In the genomic region with DNA sequence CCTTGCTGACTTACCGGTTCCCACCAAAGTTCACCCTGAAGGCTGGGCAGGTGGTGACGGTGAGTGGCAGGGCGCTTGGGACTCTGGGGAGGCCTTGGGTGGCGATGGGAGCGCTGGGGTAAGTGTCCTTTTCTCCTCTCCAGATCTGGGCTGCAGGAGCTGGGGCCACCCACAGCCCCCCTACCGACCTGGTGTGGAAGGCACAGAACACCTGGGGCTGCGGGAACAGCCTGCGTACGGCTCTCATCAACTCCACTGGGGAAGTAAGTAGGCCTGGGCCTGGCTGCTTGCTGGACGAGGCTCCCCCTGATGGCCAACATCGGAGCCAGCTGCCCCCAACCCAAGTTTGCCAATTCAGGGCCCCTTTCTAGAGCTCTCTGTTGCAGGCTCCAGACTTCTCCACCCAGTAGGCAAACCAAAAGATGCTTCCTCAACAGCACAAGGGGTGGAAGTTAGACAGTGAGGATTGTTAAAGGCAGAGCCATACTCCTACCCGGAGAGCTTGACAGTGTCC, we compare ENCODE assay signal across 18 cellular contexts. TPM values are rescaled to one million over a fixed set of nuclear protein-coding genes. Genes with fewer than 3 reads are reported as not detected.
DNase-seq lines count a peak whose midpoint lies in the region; FAIRE-seq and TF ChIP-seq lines count a peak whose summit lies in the region.
"Had no signal": no experiment of that assay in that cellular context is flagged by ENCODE, and none has a peak within 500 bp of the region (broad histone marks: within the 10 kb centered on the region; RNA-seq: fewer than 3 reads in every experiment).

No MANE protein-coding gene starts in this region.

- POLR2A ChIA-PET in AG04450 (lab: Yijun Ruan, JAX) (no interaction called here), MCF 10A (lab: Yijun Ruan, JAX) (interaction anchor here (0.9 to 1.4 kb wide), 2 partner anchors 9 to 34 kb away, joined by 3 to 4 read pairs; no protein-coding TSS in a partner anchor)

- H3K27me3 ChIP-seq in AG04450 (ENCODE audit: control insufficient read depth, insufficient read depth, low read length) (no peaks in the 10 kb centered on the region), hepatocyte (no peaks in the 10 kb centered on the region)
- H3K27me3 ChIP-seq: left lung, MG63, vagina had no signal

- H3K27ac Mint-ChIP-seq in MCF 10A (ENCODE audit: low read depth, unreplicated experiment), result no peak overlapping the region
- H3K27ac Mint-ChIP-seq in activated T-helper 2 cell treated with anti-CD3 and anti-CD28 coated beads, Interferon-gamma antibody, Interleukin-2, Interleukin-4, amounts not matched to agents 10 μg/mL and 5 μg/mL and 100 μg/mL, durations not matched to agents 14 hours and 24 hours and 36 hours, result no peak overlapping the region

- H3K36me3 ChIP-seq in hepatocyte (replicated peaks; ENCODE audit: insufficient read depth, low read depth), result no peaks in the 10 kb centered on the region

- peaks cover 99% of the 10 kb centered on the region for H3K36me3 Mint-ChIP-seq in MCF 10A (ENCODE audit: insufficient read depth, unreplicated experiment)
- peaks cover 49% of the 10 kb centered on the region for H3K36me3 Mint-ChIP-seq in activated T-helper 2 cell treated with anti-CD3 and anti-CD28 coated beads, Interferon-gamma antibody, Interleukin-2, Interleukin-4, amounts not matched to agents 10 μg/mL and 5 μg/mL and 100 μg/mL, durations not matched to agents 14 hours and 24 hours and 36 hours (ENCODE audit: low read depth)

- no peaks in the 10 kb centered on the region for H4K20me1 ChIP-seq in hepatocyte (ENCODE audit: insufficient read depth, poor library complexity, severe bottlenecking)

- intact Hi-C loops in MCF 10A (cut with micrococcal nuclease), result no loop called here
- intact Hi-C loops in activated T-helper 2 cell treated with anti-CD3 and anti-CD28 coated beads, Interferon-gamma antibody, Interleukin-2, Interleukin-4, amounts not matched to agents 10 μg/mL and 5 μg/mL and 100 μg/mL, durations not matched to agents 14 hours and 24 hours and 36 hours (cut with micrococcal nuclease), result no loop called here

- no peak overlapping the region for H3K4me2 ChIP-seq in hepatocyte

- no peaks in the 10 kb centered on the region for H3K9me2 ChIP-seq in hepatocyte (replicated peaks; ENCODE audit: insufficient read depth)

- no peaks in the 10 kb centered on the region for H3K4me1 ChIP-seq in hepatocyte (ENCODE audit: insufficient read depth)
- H3K4me1 ChIP-seq: left lung had no signal

- H3K9me3 Mint-ChIP-seq in MCF 10A (ENCODE audit: unreplicated experiment), result no peaks in the 10 kb centered on the region
- no peaks in the 10 kb centered on the region for H3K9me3 Mint-ChIP-seq in activated T-helper 2 cell treated with anti-CD3 and anti-CD28 coated beads, Interferon-gamma antibody, Interleukin-2, Interleukin-4, amounts not matched to agents 10 μg/mL and 5 μg/mL and 100 μg/mL, durations not matched to agents 14 hours and 24 hours and 36 hours

- H3K27ac ChIP-seq in AG04450 (ENCODE audit: low read depth, low read length), result no peak overlapping the region
- no peak overlapping the region for H3K27ac ChIP-seq in hepatocyte
- H3K27ac ChIP-seq: left lung, spleen, vagina had no signal

- 81% methylated on average over 12 of the region's 12 CpGs for WGBS in hepatocyte (ENCODE audit: low lambda C conversion rate, missing lambda C conversion rate)

- H3K27me3 Mint-ChIP-seq in MCF 10A (ENCODE audit: insufficient read depth, unreplicated experiment), result no peaks in the 10 kb centered on the region
- H3K27me3 Mint-ChIP-seq in activated T-helper 2 cell treated with anti-CD3 and anti-CD28 coated beads, Interferon-gamma antibody, Interleukin-2, Interleukin-4, amounts not matched to agents 10 μg/mL and 5 μg/mL and 100 μg/mL, durations not matched to agents 14 hours and 24 hours and 36 hours (ENCODE audit: low read depth), result no peaks in the 10 kb centered on the region

- no peaks in the 10 kb centered on the region; the same call in 1 of the 2 replicates for H3K9me3 ChIP-seq in AG04450 (ENCODE audit: control insufficient read depth, insufficient read depth, low read length)
- H3K9me3 ChIP-seq in hepatocyte (ENCODE audit: low read depth), result no peaks in the 10 kb centered on the region
- H3K9me3 ChIP-seq: left lung, MG63, spleen, vagina had no signal

- BruUV-seq in MCF 10A (replicated peaks; lab: Mats Ljungman, UMichigan), result TSS peak; percentile 25

- no peak overlapping the region for H3K4me3 Mint-ChIP-seq in MCF 10A (ENCODE audit: unreplicated experiment)
- no peak overlapping the region for H3K4me3 Mint-ChIP-seq in activated T-helper 2 cell treated with anti-CD3 and anti-CD28 coated beads, Interferon-gamma antibody, Interleukin-2, Interleukin-4, amounts not matched to agents 10 μg/mL and 5 μg/mL and 100 μg/mL, durations not matched to agents 14 hours and 24 hours and 36 hours (ENCODE audit: low read depth)

- no peak overlapping the region for H2AFZ ChIP-seq in hepatocyte

- TF ChIP-seq CTCF in AG04450 (IDR thresholded peaks at IDR 0.05; ENCODE audit: low read depth, low read length) (peak; percentile 23; the same call in 1 of the 2 replicates), HFF-Myc (IDR thresholded peaks at IDR 0.05; ENCODE audit: low read depth, low read length, missing control alignments) (peak; percentile 37), MCF 10A (IDR thresholded peaks at IDR 0.05; ENCODE audit: unreplicated experiment) (peak; percentile 10), hepatocyte (IDR thresholded peaks at IDR 0.05; ENCODE audit: poor library complexity) (peak; percentile 13)

- peaks cover 7% of the 10 kb centered on the region for H3K79me2 ChIP-seq in hepatocyte

- FAIRE-seq in HTR-8/SVneo (lab: Jason Lieb, UNC), result no peak

- H3K4me3 ChIP-seq in AG04450 (ENCODE audit: low read depth, low read length) (no peak overlapping the region), HFF-Myc (replicated peaks; ENCODE audit: low read depth, low read length) (no peak overlapping the region), hepatocyte (no peak overlapping the region)
- H3K4me3 ChIP-seq: left lung, MG63, spleen, vagina had no signal

- CTCF ChIA-PET in AG04450 (lab: Charles Lee) (interaction anchor here (1.1 to 32.7 kb wide), 2 partner anchors 39 to 88 kb away, joined by 3 to 682 read pairs; no protein-coding TSS in a partner anchor), MCF 10A (lab: Yijun Ruan, JAX) (interaction anchor here (0.6 to 46.2 kb wide), 5 partner anchors 8 to 156 kb away, joined by 3 to 1892 read pairs (median 4); a partner anchor contains a TSS)

- peaks cover 6% of the 10 kb centered on the region for H3K4me1 Mint-ChIP-seq in MCF 10A (ENCODE audit: insufficient read depth, unreplicated experiment)
- peaks cover 2% of the 10 kb centered on the region for H3K4me1 Mint-ChIP-seq in activated T-helper 2 cell treated with anti-CD3 and anti-CD28 coated beads, Interferon-gamma antibody, Interleukin-2, Interleukin-4, amounts not matched to agents 10 μg/mL and 5 μg/mL and 100 μg/mL, durations not matched to agents 14 hours and 24 hours and 36 hours (ENCODE audit: low read depth)

- DNase-seq in AG04450 (ENCODE audit: low read depth, low spot score) (no peak), HFF-Myc (ENCODE audit: extremely low read depth, low read depth) (no peak), MCF 10A (ENCODE audit: unreplicated experiment) (no peak), hepatocyte (ENCODE audit: low spot score) (no peak), NCI-H2081 (lab: John Stamatoyannopoulos, UW) (no peak), HTR-8/SVneo (ENCODE audit: insufficient read length, low spot score) (no peak), HCEC 1CT (no peak)
- no peak for DNase-seq in activated T-helper 2 cell treated with anti-CD3 and anti-CD28 coated beads, Interferon-gamma antibody, Interleukin-2, Interleukin-4, amounts not matched to agents 10 μg/mL and 5 μg/mL and 100 μg/mL, durations not matched to agents 14 hours and 24 hours and 36 hours (ENCODE audit: low spot score)
- DNase-seq: cortex of kidney; left lung; MG63; NCI-H187 treated with DMSO at 0.1 percent for 48 hours; NCI-H510A; posterior cingulate gyrus; spleen; stimulated activated naive CD8-positive, alpha-beta T cell treated with anti-CD3 and anti-CD28 coated beads, Interleukin-15, Interleukin-2, amounts not matched to agents 100 U/mL and 50 U/mL, for 24 hours had no signal

RNA-seq across cellular contexts. Expression of a gene that starts 16.4 kb away (rescaled TPM):
- polyA plus RNA-seq in AG04450 (2011; rRNA removed), result 0.58 and 0.60 TPM in 2 replicates
- 0.56 and 1.1 TPM in 2 replicates for polyA minus RNA-seq in AG04450 (2011; rRNA and poly(A)+ RNA removed)
- 1.5 and 4.7 TPM in 2 replicates for total RNA-seq in MCF 10A (2022)
- 1.4 and 2.1 TPM in 2 replicates for total RNA-seq in hepatocyte
- polyA plus RNA-seq in hepatocyte, result 1.3 and 2.6 TPM in 2 replicates
- total RNA-seq in activated T-helper 2 cell treated with anti-CD3 and anti-CD28 coated beads, Interferon-gamma antibody, Interleukin-2, Interleukin-4, amounts not matched to agents 10 μg/mL and 5 μg/mL and 100 μg/mL, durations not matched to agents 14 hours and 24 hours and 36 hours, result 128 and 132 TPM in 2 replicates
- total RNA-seq: HT1080 had no signal

RNA-seq across cellular contexts. Expression of a gene that starts 22.5 kb away (rescaled TPM):
- polyA plus RNA-seq in AG04450 (2011; rRNA removed) (365 and 382 TPM in 2 replicates), hepatocyte (345 and 402 TPM in 2 replicates)
- 379 and 407 TPM in 2 replicates for polyA minus RNA-seq in AG04450 (2011; rRNA and poly(A)+ RNA removed)
- total RNA-seq in MCF 10A (2022) (620 and 716 TPM in 2 replicates), hepatocyte (161 and 208 TPM in 2 replicates)
- 246 and 247 TPM in 2 replicates for total RNA-seq in activated T-helper 2 cell treated with anti-CD3 and anti-CD28 coated beads, Interferon-gamma antibody, Interleukin-2, Interleukin-4, amounts not matched to agents 10 μg/mL and 5 μg/mL and 100 μg/mL, durations not matched to agents 14 hours and 24 hours and 36 hours

RNA-seq across cellular contexts. Expression of a gene that starts 54.8 kb away (rescaled TPM):
- polyA plus RNA-seq in AG04450 (2011; rRNA removed) (11.8 and 14.6 TPM in 2 replicates), hepatocyte (9.3 and 10.8 TPM in 2 replicates)
- polyA minus RNA-seq in AG04450 (2011; rRNA and poly(A)+ RNA removed), result 13.9 and 14.3 TPM in 2 replicates
- total RNA-seq in MCF 10A (2022) (0.88 and 0.91 TPM in 2 replicates), hepatocyte (11.0 and 12.0 TPM in 2 replicates)
- 1.2 and 1.6 TPM in 2 replicates for total RNA-seq in activated T-helper 2 cell treated with anti-CD3 and anti-CD28 coated beads, Interferon-gamma antibody, Interleukin-2, Interleukin-4, amounts not matched to agents 10 μg/mL and 5 μg/mL and 100 μg/mL, durations not matched to agents 14 hours and 24 hours and 36 hours

RNA-seq across cellular contexts. Expression of a gene that starts 56.9 kb away (rescaled TPM):
- polyA plus RNA-seq in AG04450 (2011; rRNA removed), result 24.1 TPM in 2 replicates
- polyA minus RNA-seq in AG04450 (2011; rRNA and poly(A)+ RNA removed), result 24.6 and 25.0 TPM in 2 replicates
- 28.7 and 32.3 TPM in 2 replicates for total RNA-seq in MCF 10A (2022)
- 16.9 TPM in 2 replicates for total RNA-seq in hepatocyte
- 18.1 and 19.3 TPM in 2 replicates for polyA plus RNA-seq in hepatocyte
- 62.6 and 63.7 TPM in 2 replicates for total RNA-seq in activated T-helper 2 cell treated with anti-CD3 and anti-CD28 coated beads, Interferon-gamma antibody, Interleukin-2, Interleukin-4, amounts not matched to agents 10 μg/mL and 5 μg/mL and 100 μg/mL, durations not matched to agents 14 hours and 24 hours and 36 hours

Comparison
In these comparisons a context has a peak if more than half of its experiments do, and no peak if none do; other contexts are left out.
1. RNA of a gene that starts 16.4 kb away (total RNA-seq): 128 to 132 TPM in activated T-helper 2 cell treated with anti-CD3 and anti-CD28 coated beads, Interferon-gamma antibody, Interleukin-2, Interleukin-4, amounts not matched to agents 10 μg/mL and 5 μg/mL and 100 μg/mL, durations not matched to agents 14 hours and 24 hours and 36 hours; 1.4 to 2.1 TPM in hepatocyte and 1.5 to 4.7 TPM in MCF 10A; every median in the first group is over 10 times any median in the second.
2. Peak in every context shown above with its lines, with median percentiles within 50 percentile points of each other: CTCF ChIP-seq.